In the genomic region with DNA sequence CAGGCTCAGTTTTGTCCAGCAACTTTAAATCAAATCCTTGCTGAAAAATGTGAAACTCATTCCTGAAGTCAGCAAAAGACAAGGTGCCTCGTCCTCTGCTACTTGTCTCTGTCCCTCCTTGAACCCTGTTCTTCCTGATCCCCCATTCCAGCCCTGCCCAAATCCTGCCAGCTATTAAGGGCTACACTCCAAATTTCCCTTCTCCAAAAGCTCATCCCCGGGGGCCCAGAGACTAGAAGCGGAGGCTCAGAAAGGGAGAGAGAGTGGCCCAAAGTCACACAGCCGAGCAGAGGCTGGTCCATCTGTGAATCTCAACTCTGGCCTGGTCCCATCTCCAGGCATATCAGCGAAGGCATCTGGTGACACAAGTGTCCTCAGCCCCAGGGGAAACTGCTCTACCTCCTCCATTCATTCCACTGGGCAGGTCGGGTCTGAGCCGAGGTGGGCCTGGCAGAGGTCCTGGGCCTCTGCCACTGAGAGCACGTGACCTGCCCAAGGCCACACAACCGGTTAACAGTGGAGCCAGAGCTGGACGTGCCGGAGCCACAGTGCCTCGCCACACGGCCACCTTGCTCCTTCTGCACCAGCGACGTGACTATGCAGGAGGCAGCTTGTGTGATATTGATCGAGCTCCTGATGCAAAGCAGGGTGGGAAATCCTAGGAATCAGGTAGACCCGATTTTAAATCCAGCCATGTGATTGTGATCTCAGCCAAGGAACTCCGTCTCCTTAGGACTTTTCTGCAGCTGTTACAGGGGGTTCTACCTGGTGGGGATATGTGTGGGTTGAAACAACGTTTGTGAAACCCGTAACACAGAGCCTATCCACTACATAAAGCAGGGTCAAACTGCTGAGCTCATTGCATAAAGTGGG, we compare ENCODE assay signal across 1 cellular context.
TF ChIP-seq lines count a peak whose summit lies in the region.

No MANE protein-coding gene starts in this region.

TF ChIP-seq in HepG2, 621 proteins besides CTCF, POLR2A, EP300 and RAD21 (continued from another document and continues in another):
- TF ChIP-seq ZFX (CRISPR knock-in tag; IDR thresholded peaks at IDR 0.05; ENCODE audit: low read depth), result peak; percentile 87
- 0 out of 2 replicates have a peak, but pooled peaks have one; percentile 33 for TF ChIP-seq GLI4 (CRISPR knock-in tag; IDR thresholded peaks at IDR 0.05; ENCODE audit: borderline replicate concordance)
- TF ChIP-seq RORA (CRISPR knock-in tag; IDR thresholded peaks at IDR 0.05), result no peak
- peak; percentile 66; the same call in 1 of the 2 replicates for TF ChIP-seq ZFY (CRISPR knock-in tag; IDR thresholded peaks at IDR 0.05)
- TF ChIP-seq, protein P1, sequence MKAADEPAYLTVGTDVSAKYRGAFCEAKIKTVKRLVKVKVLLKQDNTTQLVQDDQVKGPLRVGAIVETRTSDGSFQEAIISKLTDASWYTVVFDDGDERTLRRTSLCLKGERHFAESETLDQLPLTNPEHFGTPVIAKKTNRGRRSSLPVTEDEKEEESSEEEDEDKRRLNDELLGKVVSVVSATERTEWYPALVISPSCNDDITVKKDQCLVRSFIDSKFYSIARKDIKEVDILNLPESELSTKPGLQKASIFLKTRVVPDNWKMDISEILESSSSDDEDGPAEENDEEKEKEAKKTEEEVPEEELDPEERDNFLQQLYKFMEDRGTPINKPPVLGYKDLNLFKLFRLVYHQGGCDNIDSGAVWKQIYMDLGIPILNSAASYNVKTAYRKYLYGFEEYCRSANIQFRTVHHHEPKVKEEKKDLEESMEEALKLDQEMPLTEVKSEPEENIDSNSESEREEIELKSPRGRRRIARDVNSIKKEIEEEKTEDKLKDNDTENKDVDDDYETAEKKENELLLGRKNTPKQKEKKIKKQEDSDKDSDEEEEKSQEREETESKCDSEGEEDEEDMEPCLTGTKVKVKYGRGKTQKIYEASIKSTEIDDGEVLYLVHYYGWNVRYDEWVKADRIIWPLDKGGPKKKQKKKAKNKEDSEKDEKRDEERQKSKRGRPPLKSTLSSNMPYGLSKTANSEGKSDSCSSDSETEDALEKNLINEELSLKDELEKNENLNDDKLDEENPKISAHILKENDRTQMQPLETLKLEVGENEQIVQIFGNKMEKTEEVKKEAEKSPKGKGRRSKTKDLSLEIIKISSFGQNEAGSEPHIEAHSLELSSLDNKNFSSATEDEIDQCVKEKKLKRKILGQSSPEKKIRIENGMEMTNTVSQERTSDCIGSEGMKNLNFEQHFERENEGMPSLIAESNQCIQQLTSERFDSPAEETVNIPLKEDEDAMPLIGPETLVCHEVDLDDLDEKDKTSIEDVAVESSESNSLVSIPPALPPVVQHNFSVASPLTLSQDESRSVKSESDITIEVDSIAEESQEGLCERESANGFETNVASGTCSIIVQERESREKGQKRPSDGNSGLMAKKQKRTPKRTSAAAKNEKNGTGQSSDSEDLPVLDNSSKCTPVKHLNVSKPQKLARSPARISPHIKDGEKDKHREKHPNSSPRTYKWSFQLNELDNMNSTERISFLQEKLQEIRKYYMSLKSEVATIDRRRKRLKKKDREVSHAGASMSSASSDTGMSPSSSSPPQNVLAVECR (CRISPR knock-in tag; IDR thresholded peaks at IDR 0.05; ENCODE audit: borderline replicate concordance), result peak; percentile 20; the same call in 1 of the 2 replicates
- TF ChIP-seq NR2F6 (IDR thresholded peaks at IDR 0.05), result no peak
- TF ChIP-seq NR2F6 (CRISPR knock-in tag; IDR thresholded peaks at IDR 0.05), result peak; percentile 34; the same call in 1 of the 2 replicates
- TF ChIP-seq ZNF788 (CRISPR knock-in tag; IDR thresholded peaks at IDR 0.05; ENCODE audit: borderline replicate concordance), result 0 out of 2 replicates have a peak, but pooled peaks have one; percentile 56
- 0 out of 2 replicates have a peak, but pooled peaks have one; percentile 18 for TF ChIP-seq ZNF232 (CRISPR knock-in tag; IDR thresholded peaks at IDR 0.05; ENCODE audit: borderline replicate concordance)
- TF ChIP-seq IRF2 (CRISPR knock-in tag; IDR thresholded peaks at IDR 0.05), result peak; percentile 60; the same call in 1 of the 2 replicates
- peak; percentile 43; the same call in 1 of the 2 replicates for TF ChIP-seq ZNF138 (CRISPR knock-in tag; IDR thresholded peaks at IDR 0.05; ENCODE audit: low read depth)
- TF ChIP-seq ZNF616 (CRISPR knock-in tag; IDR thresholded peaks at IDR 0.05; ENCODE audit: low read depth), result 0 out of 2 replicates have a peak, but pooled peaks have one; percentile 71
- TF ChIP-seq SALL1 (CRISPR knock-in tag; IDR thresholded peaks at IDR 0.05), result peak; percentile 90
- TF ChIP-seq ZFP36L2 (CRISPR knock-in tag; IDR thresholded peaks at IDR 0.05), result 0 out of 2 replicates have a peak, but pooled peaks have one; percentile 34
- TF ChIP-seq, protein P2, sequence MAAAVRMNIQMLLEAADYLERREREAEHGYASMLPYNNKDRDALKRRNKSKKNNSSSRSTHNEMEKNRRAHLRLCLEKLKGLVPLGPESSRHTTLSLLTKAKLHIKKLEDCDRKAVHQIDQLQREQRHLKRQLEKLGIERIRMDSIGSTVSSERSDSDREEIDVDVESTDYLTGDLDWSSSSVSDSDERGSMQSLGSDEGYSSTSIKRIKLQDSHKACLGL (CRISPR knock-in tag; IDR thresholded peaks at IDR 0.05), result 0 out of 2 replicates have a peak, but pooled peaks have one; percentile 58
- peak; percentile 69; the same call in 1 of the 2 replicates for TF ChIP-seq ZNF569 (CRISPR knock-in tag; IDR thresholded peaks at IDR 0.05; ENCODE audit: borderline replicate concordance)
- no peak for TF ChIP-seq HNRNPLL (IDR thresholded peaks at IDR 0.05; ENCODE audit: low read depth, low read length, poor library complexity, severe bottlenecking)
- TF ChIP-seq E2F2 (CRISPR knock-in tag; IDR thresholded peaks at IDR 0.05; ENCODE audit: borderline replicate concordance), result no peak
- no peak for TF ChIP-seq GATAD1 (CRISPR knock-in tag; IDR thresholded peaks at IDR 0.05)
- TF ChIP-seq ZNF451 (CRISPR knock-in tag; IDR thresholded peaks at IDR 0.05), result peak; percentile 90
- no peak for TF ChIP-seq CREM (IDR thresholded peaks at IDR 0.05)
- TF ChIP-seq CREM (CRISPR knock-in tag; IDR thresholded peaks at IDR 0.05), result no peak
- 0 out of 4 replicates have a peak, but pooled peaks of 1 of the 2 experiments have one; percentile 28 for TF ChIP-seq KLF16 (CRISPR knock-in tag; IDR thresholded peaks at IDR 0.05)
- no peak for TF ChIP-seq BRF2 (CRISPR knock-in tag; IDR thresholded peaks at IDR 0.05)
- peak; percentile 57 for TF ChIP-seq SAP130 (CRISPR knock-in tag; IDR thresholded peaks at IDR 0.05; ENCODE audit: low read depth)
- TF ChIP-seq, protein P3, sequence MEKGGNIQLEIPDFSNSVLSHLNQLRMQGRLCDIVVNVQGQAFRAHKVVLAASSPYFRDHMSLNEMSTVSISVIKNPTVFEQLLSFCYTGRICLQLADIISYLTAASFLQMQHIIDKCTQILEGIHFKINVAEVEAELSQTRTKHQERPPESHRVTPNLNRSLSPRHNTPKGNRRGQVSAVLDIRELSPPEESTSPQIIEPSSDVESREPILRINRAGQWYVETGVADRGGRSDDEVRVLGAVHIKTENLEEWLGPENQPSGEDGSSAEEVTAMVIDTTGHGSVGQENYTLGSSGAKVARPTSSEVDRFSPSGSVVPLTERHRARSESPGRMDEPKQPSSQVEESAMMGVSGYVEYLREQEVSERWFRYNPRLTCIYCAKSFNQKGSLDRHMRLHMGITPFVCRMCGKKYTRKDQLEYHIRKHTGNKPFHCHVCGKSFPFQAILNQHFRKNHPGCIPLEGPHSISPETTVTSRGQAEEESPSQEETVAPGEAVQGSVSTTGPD (CRISPR knock-in tag; IDR thresholded peaks at IDR 0.05), result peak; percentile 89; the same call in 1 of the 2 replicates
- TF ChIP-seq, protein P4, sequence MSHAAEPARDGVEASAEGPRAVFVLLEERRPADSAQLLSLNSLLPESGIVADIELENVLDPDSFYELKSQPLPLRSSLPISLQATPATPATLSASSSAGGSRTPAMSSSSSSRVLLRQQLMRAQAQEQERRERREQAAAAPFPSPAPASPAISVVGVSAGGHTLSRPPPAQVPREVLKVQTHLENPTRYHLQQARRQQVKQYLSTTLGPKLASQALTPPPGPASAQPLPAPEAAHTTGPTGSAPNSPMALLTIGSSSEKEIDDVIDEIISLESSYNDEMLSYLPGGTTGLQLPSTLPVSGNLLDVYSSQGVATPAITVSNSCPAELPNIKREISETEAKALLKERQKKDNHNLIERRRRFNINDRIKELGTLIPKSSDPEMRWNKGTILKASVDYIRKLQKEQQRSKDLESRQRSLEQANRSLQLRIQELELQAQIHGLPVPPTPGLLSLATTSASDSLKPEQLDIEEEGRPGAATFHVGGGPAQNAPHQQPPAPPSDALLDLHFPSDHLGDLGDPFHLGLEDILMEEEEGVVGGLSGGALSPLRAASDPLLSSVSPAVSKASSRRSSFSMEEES (CRISPR knock-in tag; IDR thresholded peaks at IDR 0.05), result peak; percentile 72
- peak; percentile 63; the same call in 1 of the 2 replicates for TF ChIP-seq SPEN (CRISPR knock-in tag; IDR thresholded peaks at IDR 0.05; ENCODE audit: low read depth)
- 0 out of 2 replicates have a peak, but pooled peaks have one; percentile 32 for TF ChIP-seq SP2 (CRISPR knock-in tag; IDR thresholded peaks at IDR 0.05)
- no peak for TF ChIP-seq MZF1 (CRISPR knock-in tag; IDR thresholded peaks at IDR 0.05; ENCODE audit: borderline replicate concordance)
- peak; percentile 70; the same call in 1 of the 2 replicates for TF ChIP-seq TFDP1 (CRISPR knock-in tag; IDR thresholded peaks at IDR 0.05; ENCODE audit: borderline replicate concordance)
- TF ChIP-seq RAD51 (IDR thresholded peaks at IDR 0.05; ENCODE audit: borderline replicate concordance), result peak; percentile 76; the same call in 1 of the 2 replicates
- 0 out of 2 replicates have a peak, but pooled peaks have one; percentile 17 for TF ChIP-seq SMAD1 (CRISPR knock-in tag; IDR thresholded peaks at IDR 0.05; ENCODE audit: borderline replicate concordance, low read depth)
- peak; percentile 47; the same call in 1 of the 2 replicates for TF ChIP-seq RXRB (CRISPR knock-in tag; IDR thresholded peaks at IDR 0.05; ENCODE audit: borderline replicate concordance)
- TF ChIP-seq, protein P5, sequence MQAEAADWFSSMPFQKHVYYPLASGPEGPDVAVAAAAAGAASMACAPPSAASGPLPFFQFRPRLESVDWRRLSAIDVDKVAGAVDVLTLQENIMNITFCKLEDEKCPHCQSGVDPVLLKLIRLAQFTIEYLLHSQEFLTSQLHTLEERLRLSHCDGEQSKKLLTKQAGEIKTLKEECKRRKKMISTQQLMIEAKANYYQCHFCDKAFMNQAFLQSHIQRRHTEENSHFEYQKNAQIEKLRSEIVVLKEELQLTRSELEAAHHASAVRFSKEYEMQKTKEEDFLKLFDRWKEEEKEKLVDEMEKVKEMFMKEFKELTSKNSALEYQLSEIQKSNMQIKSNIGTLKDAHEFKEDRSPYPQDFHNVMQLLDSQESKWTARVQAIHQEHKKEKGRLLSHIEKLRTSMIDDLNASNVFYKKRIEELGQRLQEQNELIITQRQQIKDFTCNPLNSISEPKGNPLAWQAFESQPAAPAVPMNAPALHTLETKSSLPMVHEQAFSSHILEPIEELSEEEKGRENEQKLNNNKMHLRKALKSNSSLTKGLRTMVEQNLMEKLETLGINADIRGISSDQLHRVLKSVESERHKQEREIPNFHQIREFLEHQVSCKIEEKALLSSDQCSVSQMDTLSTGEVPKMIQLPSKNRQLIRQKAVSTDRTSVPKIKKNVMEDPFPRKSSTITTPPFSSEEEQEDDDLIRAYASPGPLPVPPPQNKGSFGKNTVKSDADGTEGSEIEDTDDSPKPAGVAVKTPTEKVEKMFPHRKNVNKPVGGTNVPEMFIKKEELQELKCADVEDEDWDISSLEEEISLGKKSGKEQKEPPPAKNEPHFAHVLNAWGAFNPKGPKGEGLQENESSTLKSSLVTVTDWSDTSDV (CRISPR knock-in tag; IDR thresholded peaks at IDR 0.05), result 0 out of 2 replicates have a peak, but pooled peaks have one; percentile 38
- TF ChIP-seq ZNF768 (CRISPR knock-in tag; IDR thresholded peaks at IDR 0.05), result peak; percentile 100
- no peak for TF ChIP-seq ZKSCAN5 (CRISPR knock-in tag; IDR thresholded peaks at IDR 0.05)
- TF ChIP-seq ZNF776 (CRISPR knock-in tag; IDR thresholded peaks at IDR 0.05), result peak; percentile 92
- peak; percentile 78; the same call in 1 of the 2 replicates for TF ChIP-seq ZNF605 (CRISPR knock-in tag; IDR thresholded peaks at IDR 0.05)
- TF ChIP-seq ZNF691 (CRISPR knock-in tag; IDR thresholded peaks at IDR 0.05; ENCODE audit: borderline replicate concordance, low read depth), result peak; percentile 73; the same call in 1 of the 2 replicates
- no peak for TF ChIP-seq ELK4 (CRISPR knock-in tag; IDR thresholded peaks at IDR 0.05; ENCODE audit: borderline replicate concordance)
